In the genomic region with DNA sequence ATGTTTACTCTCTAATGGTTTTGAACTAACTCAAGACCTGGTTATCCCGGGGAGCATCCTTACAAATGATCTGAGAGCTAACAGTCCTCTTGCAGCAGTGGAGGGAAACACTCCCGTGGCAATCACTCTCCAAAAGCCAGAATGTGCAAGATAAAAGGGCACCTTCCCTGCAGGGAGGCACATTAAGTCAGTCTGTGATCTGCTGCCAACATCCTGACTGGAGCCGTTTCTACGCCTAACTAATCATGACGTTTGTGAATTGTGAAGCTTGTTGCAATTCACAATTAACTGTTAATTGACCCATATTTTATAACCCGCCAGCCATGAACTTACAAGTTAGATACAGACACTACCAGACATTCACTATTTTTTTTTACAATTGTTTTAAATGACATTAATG, we compare ENCODE assay signal across 1 cellular context.
TF ChIP-seq lines count a peak whose summit lies in the region.

No MANE protein-coding gene starts in this region.

TF ChIP-seq in WTC11, 78 proteins besides CTCF, POLR2A, EP300 and RAD21 (continued from another document):
- TF ChIP-seq, protein P1, sequence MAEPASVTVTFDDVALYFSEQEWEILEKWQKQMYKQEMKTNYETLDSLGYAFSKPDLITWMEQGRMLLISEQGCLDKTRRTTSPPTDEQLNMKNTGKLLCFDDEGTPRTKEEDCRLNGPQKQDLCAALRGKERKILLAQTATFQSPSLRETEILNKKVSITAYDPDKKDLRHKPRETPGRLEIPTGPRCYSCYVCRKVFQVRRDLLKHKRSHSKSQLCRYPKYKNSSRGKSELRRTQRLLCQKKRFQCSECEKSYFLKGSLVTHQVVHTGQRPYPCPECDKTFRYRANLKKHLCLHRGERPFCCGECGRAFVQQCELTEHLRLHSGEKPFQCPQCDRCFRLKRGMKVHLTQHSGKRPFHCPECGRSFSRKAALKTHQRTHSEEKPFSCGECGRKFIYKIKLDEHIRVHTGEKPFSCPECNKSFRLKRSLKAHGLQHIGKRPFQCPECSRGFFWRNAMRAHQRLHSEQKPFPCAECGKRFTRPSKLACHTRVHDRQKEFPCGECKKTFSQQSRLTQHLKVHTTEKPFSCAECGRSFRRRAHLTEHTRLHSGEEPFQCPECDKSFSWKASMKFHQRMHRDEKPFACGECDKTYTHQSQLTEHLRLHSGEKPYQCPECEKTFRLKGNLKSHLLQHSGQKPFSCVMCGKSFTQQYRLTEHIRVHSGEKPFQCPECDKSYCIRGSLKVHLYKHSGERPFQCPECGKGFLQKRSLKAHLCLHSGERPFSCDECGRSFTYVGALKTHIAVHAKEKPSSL (CRISPR knock-in tag; conservative IDR thresholded peaks at IDR 0.05) = no peak
- TF ChIP-seq, protein P2, sequence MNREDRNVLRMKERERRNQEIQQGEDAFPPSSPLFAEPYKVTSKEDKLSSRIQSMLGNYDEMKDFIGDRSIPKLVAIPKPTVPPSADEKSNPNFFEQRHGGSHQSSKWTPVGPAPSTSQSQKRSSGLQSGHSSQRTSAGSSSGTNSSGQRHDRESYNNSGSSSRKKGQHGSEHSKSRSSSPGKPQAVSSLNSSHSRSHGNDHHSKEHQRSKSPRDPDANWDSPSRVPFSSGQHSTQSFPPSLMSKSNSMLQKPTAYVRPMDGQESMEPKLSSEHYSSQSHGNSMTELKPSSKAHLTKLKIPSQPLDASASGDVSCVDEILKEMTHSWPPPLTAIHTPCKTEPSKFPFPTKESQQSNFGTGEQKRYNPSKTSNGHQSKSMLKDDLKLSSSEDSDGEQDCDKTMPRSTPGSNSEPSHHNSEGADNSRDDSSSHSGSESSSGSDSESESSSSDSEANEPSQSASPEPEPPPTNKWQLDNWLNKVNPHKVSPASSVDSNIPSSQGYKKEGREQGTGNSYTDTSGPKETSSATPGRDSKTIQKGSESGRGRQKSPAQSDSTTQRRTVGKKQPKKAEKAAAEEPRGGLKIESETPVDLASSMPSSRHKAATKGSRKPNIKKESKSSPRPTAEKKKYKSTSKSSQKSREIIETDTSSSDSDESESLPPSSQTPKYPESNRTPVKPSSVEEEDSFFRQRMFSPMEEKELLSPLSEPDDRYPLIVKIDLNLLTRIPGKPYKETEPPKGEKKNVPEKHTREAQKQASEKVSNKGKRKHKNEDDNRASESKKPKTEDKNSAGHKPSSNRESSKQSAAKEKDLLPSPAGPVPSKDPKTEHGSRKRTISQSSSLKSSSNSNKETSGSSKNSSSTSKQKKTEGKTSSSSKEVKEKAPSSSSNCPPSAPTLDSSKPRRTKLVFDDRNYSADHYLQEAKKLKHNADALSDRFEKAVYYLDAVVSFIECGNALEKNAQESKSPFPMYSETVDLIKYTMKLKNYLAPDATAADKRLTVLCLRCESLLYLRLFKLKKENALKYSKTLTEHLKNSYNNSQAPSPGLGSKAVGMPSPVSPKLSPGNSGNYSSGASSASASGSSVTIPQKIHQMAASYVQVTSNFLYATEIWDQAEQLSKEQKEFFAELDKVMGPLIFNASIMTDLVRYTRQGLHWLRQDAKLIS (CRISPR knock-in tag; IDR thresholded peaks at IDR 0.05; ENCODE audit: borderline replicate concordance) = no peak
- TF ChIP-seq, protein P3, sequence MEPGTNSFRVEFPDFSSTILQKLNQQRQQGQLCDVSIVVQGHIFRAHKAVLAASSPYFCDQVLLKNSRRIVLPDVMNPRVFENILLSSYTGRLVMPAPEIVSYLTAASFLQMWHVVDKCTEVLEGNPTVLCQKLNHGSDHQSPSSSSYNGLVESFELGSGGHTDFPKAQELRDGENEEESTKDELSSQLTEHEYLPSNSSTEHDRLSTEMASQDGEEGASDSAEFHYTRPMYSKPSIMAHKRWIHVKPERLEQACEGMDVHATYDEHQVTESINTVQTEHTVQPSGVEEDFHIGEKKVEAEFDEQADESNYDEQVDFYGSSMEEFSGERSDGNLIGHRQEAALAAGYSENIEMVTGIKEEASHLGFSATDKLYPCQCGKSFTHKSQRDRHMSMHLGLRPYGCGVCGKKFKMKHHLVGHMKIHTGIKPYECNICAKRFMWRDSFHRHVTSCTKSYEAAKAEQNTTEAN (CRISPR knock-in tag; IDR thresholded peaks at IDR 0.05) = no peak
TF ChIP-seq in WTC11: peak in this region for 0.
